11 cellular contexts compared by ENCODE assay signal in the genomic region with DNA sequence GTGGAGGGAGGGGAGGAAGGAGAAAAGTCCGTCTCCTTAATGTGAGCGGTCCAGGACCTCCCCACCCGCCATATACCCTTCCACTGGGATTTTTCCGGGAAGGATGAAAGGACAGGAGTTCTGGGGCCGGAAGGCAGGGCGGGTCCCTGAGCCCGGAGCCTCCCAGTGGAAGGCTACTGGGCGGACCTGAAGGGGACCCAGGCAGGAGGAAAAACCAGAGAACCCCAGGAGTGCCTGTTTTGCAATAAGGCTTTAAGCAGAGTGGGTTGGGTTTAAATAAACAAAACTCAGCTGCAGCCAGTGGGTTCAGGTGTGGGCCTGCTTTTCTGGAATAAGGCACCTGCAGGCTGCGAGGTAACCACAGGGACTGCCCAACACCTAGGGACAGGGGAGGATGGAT. TPM values are rescaled to one million over a fixed set of nuclear protein-coding genes. Genes with fewer than 3 reads are reported as not detected.
DNase-seq lines count a peak whose midpoint lies in the region; ATAC-seq and TF ChIP-seq lines count a peak whose summit lies in the region.
"Had no signal": no experiment of that assay in that cellular context is flagged by ENCODE, and none has a peak within 500 bp of the region (broad histone marks: within the 10 kb centered on the region; RNA-seq: fewer than 3 reads in every experiment).

No MANE protein-coding gene starts in this region.

- H3K27ac ChIP-seq in CD4-positive, alpha-beta memory T cell (ENCODE audit: low read depth, low read length) = no peak overlapping the region
- H3K27ac ChIP-seq: HL-60 had no signal

- BruUV-seq in MCF 10A (replicated peaks; lab: Mats Ljungman, UMichigan) = no TSS peak

- TF ChIP-seq CTCF in MCF 10A (IDR thresholded peaks at IDR 0.05; ENCODE audit: unreplicated experiment) (no peak), type B pancreatic cell (conservative IDR thresholded peaks at IDR 0.05) (no peak)

- peak overlapping the region; percentile 51 for H3K4me3 Mint-ChIP-seq in activated naive CD8-positive, alpha-beta T cell
- H3K4me3 Mint-ChIP-seq in activated naive CD8-positive, alpha-beta T cell treated with anti-CD3 and anti-CD28 coated beads, Interleukin-2, amount 50 U/mL, for 24 hours = no peak overlapping the region
- H3K4me3 Mint-ChIP-seq in MCF 10A (ENCODE audit: unreplicated experiment) = peak overlapping the region; percentile 88
- H3K4me3 Mint-ChIP-seq in type B pancreatic cell = peak overlapping the region; percentile 89
- peak overlapping the region in 3 of 8 donors; percentile 43 to 69 (median 61) for H3K4me3 Mint-ChIP-seq in CD4-positive, alpha-beta memory T cell
- no peak overlapping the region for H3K4me3 Mint-ChIP-seq in stimulated activated naive B cell treated with anti-CD40 and anti-IgM and Interleukin-4, amounts not matched to agents 10 μg/mL and 1 μg/mL and 100 μg/mL, for 72 hours

- H3K27me3 ChIP-seq in CD4-positive, alpha-beta memory T cell (ENCODE audit: insufficient read depth, low read length) = no peaks in the 10 kb centered on the region

- peaks cover 8% of the 10 kb centered on the region for H3K4me1 Mint-ChIP-seq in activated naive CD8-positive, alpha-beta T cell (ENCODE audit: low read depth)
- H3K4me1 Mint-ChIP-seq in activated naive CD8-positive, alpha-beta T cell treated with anti-CD3 and anti-CD28 coated beads, Interleukin-2, amount 50 U/mL, for 24 hours = peaks cover 10% of the 10 kb centered on the region
- H3K4me1 Mint-ChIP-seq in MCF 10A (ENCODE audit: insufficient read depth, unreplicated experiment) = peaks cover 12% of the 10 kb centered on the region
- peaks cover 5% of the 10 kb centered on the region for H3K4me1 Mint-ChIP-seq in type B pancreatic cell (ENCODE audit: unreplicated experiment)
- peaks cover 0 to 13% (median 8%) of the 10 kb centered on the region in 4 donors for H3K4me1 Mint-ChIP-seq in CD4-positive, alpha-beta memory T cell
- H3K4me1 Mint-ChIP-seq in stimulated activated naive B cell treated with anti-CD40 and anti-IgM and Interleukin-4, amounts not matched to agents 10 μg/mL and 1 μg/mL and 100 μg/mL, for 72 hours = peaks cover 12 to 22% of the 10 kb centered on the region in 2 donors

- no peaks in the 10 kb centered on the region for H3K4me1 ChIP-seq in CD4-positive, alpha-beta memory T cell (ENCODE audit: insufficient read depth, low read length)

- no peaks in the 10 kb centered on the region for H3K9me3 ChIP-seq in CD4-positive, alpha-beta memory T cell (ENCODE audit: control insufficient read depth in 1 of 2, low read length in 2 of 2)

- peaks cover 19% of the 10 kb centered on the region for H3K27me3 Mint-ChIP-seq in activated naive CD8-positive, alpha-beta T cell
- H3K27me3 Mint-ChIP-seq in activated naive CD8-positive, alpha-beta T cell treated with anti-CD3 and anti-CD28 coated beads, Interleukin-2, amount 50 U/mL, for 24 hours = peaks cover 41% of the 10 kb centered on the region
- no peaks in the 10 kb centered on the region for H3K27me3 Mint-ChIP-seq in MCF 10A (ENCODE audit: insufficient read depth, unreplicated experiment)
- peaks cover 18% of the 10 kb centered on the region for H3K27me3 Mint-ChIP-seq in type B pancreatic cell
- H3K27me3 Mint-ChIP-seq in CD4-positive, alpha-beta memory T cell = peaks cover 28 to 29% of the 10 kb centered on the region in 2 donors
- peaks cover 52 to 67% of the 10 kb centered on the region in 2 donors for H3K27me3 Mint-ChIP-seq in stimulated activated naive B cell treated with anti-CD40 and anti-IgM and Interleukin-4, amounts not matched to agents 10 μg/mL and 1 μg/mL and 100 μg/mL, for 72 hours

- CTCF ChIA-PET in MCF 10A (lab: Yijun Ruan, JAX) = interaction anchor here (0.6 to 1.6 kb wide), 5 partner anchors 24 to 183 kb away, joined by 3 to 8 read pairs (median 4); no protein-coding TSS in a partner anchor
- CTCF ChIA-PET in CD4-positive, alpha-beta memory T cell (lab: Charles Lee; ENCODE audit: partially characterized antibody) = interaction anchor here (7.1 kb wide), 1 partner anchor 170 kb away, joined by 70 read pairs; no protein-coding TSS in a partner anchor

- no peak overlapping the region for H3K4me3 ChIP-seq in CD4-positive, alpha-beta memory T cell (ENCODE audit: low read length in 2 of 2)

- ATAC-seq in activated naive CD8-positive, alpha-beta T cell treated with anti-CD3 and anti-CD28 coated beads, Interleukin-2, amount 50 U/mL, for 24 hours = no peak
- no peak for ATAC-seq in GM18873 (IDR thresholded peaks at IDR 0.05; ENCODE audit: low FRiP score, unreplicated experiment)
- ATAC-seq in stimulated activated naive B cell treated with anti-CD40 and anti-IgM and Interleukin-4, amounts not matched to agents 10 μg/mL and 1 μg/mL and 100 μg/mL, for 72 hours (replicated peaks) = no peak

- H3K36me3 ChIP-seq in CD4-positive, alpha-beta memory T cell (ENCODE audit: insufficient read depth, low read length) = no peaks in the 10 kb centered on the region

- POLR2A ChIA-PET in MCF 10A (lab: Yijun Ruan, JAX) = interaction anchor here (0.8 to 7.5 kb wide), 11 partner anchors 9 to 223 kb away, joined by 3 to 69 read pairs (median 10); a partner anchor contains a TSS
- POLR2A ChIA-PET in CD4-positive, alpha-beta memory T cell (lab: Charles Lee; ENCODE audit: partially characterized antibody) = no interaction called here

- H3K36me3 Mint-ChIP-seq in activated naive CD8-positive, alpha-beta T cell = no peaks in the 10 kb centered on the region
- no peaks in the 10 kb centered on the region for H3K36me3 Mint-ChIP-seq in activated naive CD8-positive, alpha-beta T cell treated with anti-CD3 and anti-CD28 coated beads, Interleukin-2, amount 50 U/mL, for 24 hours (ENCODE audit: low read depth)
- H3K36me3 Mint-ChIP-seq in MCF 10A (ENCODE audit: insufficient read depth, unreplicated experiment) = peaks cover 17% of the 10 kb centered on the region
- H3K36me3 Mint-ChIP-seq in type B pancreatic cell = no peaks in the 10 kb centered on the region
- H3K36me3 Mint-ChIP-seq in CD4-positive, alpha-beta memory T cell = no peaks in the 10 kb centered on the region
- no peaks in the 10 kb centered on the region for H3K36me3 Mint-ChIP-seq in stimulated activated naive B cell treated with anti-CD40 and anti-IgM and Interleukin-4, amounts not matched to agents 10 μg/mL and 1 μg/mL and 100 μg/mL, for 72 hours

- no peaks in the 10 kb centered on the region for H3K9me3 Mint-ChIP-seq in activated naive CD8-positive, alpha-beta T cell (ENCODE audit: low read depth)
- no peaks in the 10 kb centered on the region for H3K9me3 Mint-ChIP-seq in activated naive CD8-positive, alpha-beta T cell treated with anti-CD3 and anti-CD28 coated beads, Interleukin-2, amount 50 U/mL, for 24 hours
- H3K9me3 Mint-ChIP-seq in MCF 10A (ENCODE audit: unreplicated experiment) (no peaks in the 10 kb centered on the region), type B pancreatic cell (no peaks in the 10 kb centered on the region)
- no peaks in the 10 kb centered on the region for H3K9me3 Mint-ChIP-seq in CD4-positive, alpha-beta memory T cell
- no peaks in the 10 kb centered on the region for H3K9me3 Mint-ChIP-seq in stimulated activated naive B cell treated with anti-CD40 and anti-IgM and Interleukin-4, amounts not matched to agents 10 μg/mL and 1 μg/mL and 100 μg/mL, for 72 hours

- no peak overlapping the region for H3K27ac Mint-ChIP-seq in activated naive CD8-positive, alpha-beta T cell
- H3K27ac Mint-ChIP-seq in activated naive CD8-positive, alpha-beta T cell treated with anti-CD3 and anti-CD28 coated beads, Interleukin-2, amount 50 U/mL, for 24 hours = no peak overlapping the region
- H3K27ac Mint-ChIP-seq in MCF 10A (ENCODE audit: low read depth, unreplicated experiment) (peak overlapping the region; percentile 73), type B pancreatic cell (peak overlapping the region; percentile 89)
- no peak overlapping the region for H3K27ac Mint-ChIP-seq in CD4-positive, alpha-beta memory T cell
- no peak overlapping the region for H3K27ac Mint-ChIP-seq in stimulated activated naive B cell treated with anti-CD40 and anti-IgM and Interleukin-4, amounts not matched to agents 10 μg/mL and 1 μg/mL and 100 μg/mL, for 72 hours

- intact Hi-C loops in MCF 10A (cut with micrococcal nuclease) = loop anchor here (2.0 kb wide), 1 partner anchor 84 kb away; no protein-coding TSS in a partner anchor
- intact Hi-C loops in CD4-positive, alpha-beta memory T cell (cut with micrococcal nuclease) = no loop called here

- no peak for DNase-seq in activated naive CD8-positive, alpha-beta T cell treated with anti-CD3 and anti-CD28 coated beads, Interleukin-2, amount 50 U/mL, for 24 hours
- DNase-seq in MCF 10A (ENCODE audit: unreplicated experiment) = peak; percentile 72
- peak; percentile 37 for DNase-seq in kidney tubule cell (ENCODE audit: low spot score)
- no peak for DNase-seq in type B pancreatic cell (ENCODE audit: extremely low spot score, unreplicated experiment)
- DNase-seq in CD4-positive, alpha-beta memory T cell = no peak
- DNase-seq in stimulated activated naive B cell treated with anti-CD40 and anti-IgM and Interleukin-4, amounts not matched to agents 10 μg/mL and 1 μg/mL and 100 μg/mL, for 72 hours = no peak
- DNase-seq: cerebellar nuclear complex, NCI-H526 treated with DMSO at 0.1 percent for 48 hours had no signal

RNA-seq across cellular contexts. Expression of a gene that starts 1.7 kb away (rescaled TPM):
- total RNA-seq in MCF 10A (2022) = 49.1 and 69.2 TPM in 2 replicates
- 27.8 and 67.1 TPM in 2 replicates for total RNA-seq in type B pancreatic cell (ENCODE audit: low replicate concordance)
- total RNA-seq in CD4-positive, alpha-beta memory T cell = 1 to 10 TPM in 1 of 2 experiments, under 1 TPM in 1; 0.94 to 1.1 TPM
- under 1 TPM; 0.47 to 0.67 TPM for polyA plus RNA-seq in CD4-positive, alpha-beta memory T cell

Comparison
In these comparisons a context has a peak if more than half of its experiments do, and no peak if none do; other contexts are left out.
1. H3K4me3 Mint-ChIP-seq: peak in activated naive CD8-positive, alpha-beta T cell (single experiment), MCF 10A (single experiment) and type B pancreatic cell (single experiment); none in activated naive CD8-positive, alpha-beta T cell treated with anti-CD3 and anti-CD28 coated beads, Interleukin-2, amount 50 U/mL, for 24 hours (single experiment) and stimulated activated naive B cell treated with anti-CD40 and anti-IgM and Interleukin-4, amounts not matched to agents 10 μg/mL and 1 μg/mL and 100 μg/mL, for 72 hours (0 of 2).
2. H3K27ac Mint-ChIP-seq: peak in MCF 10A (single experiment) and type B pancreatic cell (single experiment); none in activated naive CD8-positive, alpha-beta T cell (single experiment), activated naive CD8-positive, alpha-beta T cell treated with anti-CD3 and anti-CD28 coated beads, Interleukin-2, amount 50 U/mL, for 24 hours (single experiment), CD4-positive, alpha-beta memory T cell (0 of 7) and stimulated activated naive B cell treated with anti-CD40 and anti-IgM and Interleukin-4, amounts not matched to agents 10 μg/mL and 1 μg/mL and 100 μg/mL, for 72 hours (single experiment).
3. DNase-seq: peak in MCF 10A (single experiment) and kidney tubule cell (single experiment); none in activated naive CD8-positive, alpha-beta T cell treated with anti-CD3 and anti-CD28 coated beads, Interleukin-2, amount 50 U/mL, for 24 hours (single experiment), type B pancreatic cell (single experiment), CD4-positive, alpha-beta memory T cell (0 of 5) and stimulated activated naive B cell treated with anti-CD40 and anti-IgM and Interleukin-4, amounts not matched to agents 10 μg/mL and 1 μg/mL and 100 μg/mL, for 72 hours (single experiment).
4. RNA of a gene that starts 1.7 kb away (total RNA-seq): 49.1 to 69.2 TPM in MCF 10A and 27.8 to 67.1 TPM in type B pancreatic cell; 0.94 to 1.1 TPM in CD4-positive, alpha-beta memory T cell; every median in the first group is over 10 times any median in the second.